Comparison of ENCODE assay signal across 1 cellular context in genomic region chr2:152166633-152167032, GRCh38.
TF ChIP-seq lines count a peak whose summit lies in the region.

No MANE protein-coding gene starts in this region.

TF ChIP-seq in SK-N-SH treated with all-trans-retinoic acid at 6 μM for 48 hours, 23 proteins besides CTCF, POLR2A, EP300 and RAD21 (continued from another document):
- no peak for TF ChIP-seq TSHZ2 (CRISPR knock-in tag; IDR thresholded peaks at IDR 0.05)
